Comparison of ENCODE assay signal across 4 cellular contexts in the genomic region with DNA sequence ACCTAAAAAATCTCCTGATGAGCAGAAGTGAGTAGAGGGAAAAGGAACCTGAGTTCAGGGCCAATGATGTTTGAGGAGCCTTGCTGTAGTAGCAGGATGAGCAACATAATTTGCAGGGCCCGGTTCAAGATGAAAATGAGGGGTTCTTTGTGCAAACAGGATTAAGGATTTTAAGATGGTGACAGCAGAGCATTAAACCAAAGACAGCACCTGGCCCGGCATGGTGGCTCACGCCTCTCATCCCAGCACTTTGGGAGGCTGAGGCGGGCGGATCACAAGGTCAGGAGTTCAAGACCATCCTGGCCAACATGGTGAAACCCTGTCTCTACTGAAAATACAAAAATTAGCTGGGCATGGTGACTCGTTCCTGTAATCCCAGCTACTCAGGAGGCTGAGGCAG. TPM values are rescaled to one million over a fixed set of nuclear protein-coding genes. Genes with fewer than 3 reads are reported as not detected.
"Had no signal": no experiment of that assay in that cellular context is flagged by ENCODE, and none has a peak within 500 bp of the region (broad histone marks: within the 10 kb centered on the region; RNA-seq: fewer than 3 reads in every experiment).

No MANE protein-coding gene starts in this region.

RNA-seq across cellular contexts. Expression of gene ALPK2, which starts 15.7 kb away (rescaled TPM):
- total RNA-seq: dermis microvascular lymphatic vessel endothelial cell, endothelial cell of umbilical vein, mesenteric fat pad, pulmonary artery endothelial cell had no signal
- polyA plus RNA-seq: endothelial cell of umbilical vein had no signal
